8 cellular contexts compared by ENCODE assay signal in the genomic region with DNA sequence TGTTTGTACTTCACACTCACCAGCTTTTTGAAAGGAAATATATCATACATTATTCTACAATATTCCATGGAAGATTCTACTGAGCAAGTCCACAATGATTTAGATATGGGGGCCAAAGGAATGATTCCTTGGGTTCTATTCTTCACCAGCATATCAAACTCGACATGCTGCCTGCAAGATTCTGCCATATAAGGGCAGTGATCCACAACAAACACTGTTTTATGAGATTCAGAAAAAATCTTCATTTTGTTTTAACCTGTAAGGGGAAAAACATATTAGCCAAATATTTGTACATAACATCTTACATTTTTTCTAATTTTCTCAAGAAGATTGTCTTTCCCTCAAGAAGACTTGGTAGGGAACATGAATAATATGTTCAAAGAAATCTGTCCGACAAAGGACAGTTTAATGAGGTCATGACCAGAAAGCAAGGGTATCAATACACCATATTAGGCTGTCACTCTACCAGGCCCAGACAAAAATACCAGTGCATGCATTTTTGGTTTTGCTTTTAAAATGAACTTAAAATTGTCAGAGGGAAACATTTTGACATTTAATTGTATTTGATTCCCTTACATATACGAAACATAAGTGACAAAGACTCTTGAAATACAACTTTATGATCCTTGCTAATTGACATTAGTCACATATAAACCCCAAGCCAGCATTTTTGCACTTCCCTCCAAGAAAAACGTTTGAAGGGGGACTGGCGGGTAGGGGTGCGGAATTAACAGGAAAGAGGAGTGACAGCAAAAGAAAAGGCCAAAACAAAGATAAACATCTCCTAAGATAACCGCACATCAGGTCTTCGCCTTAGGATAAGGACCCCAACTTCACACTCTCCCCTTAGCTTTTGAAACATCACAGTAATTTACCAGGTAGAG. TPM values are rescaled to one million over a fixed set of nuclear protein-coding genes. Genes with fewer than 3 reads are reported as not detected.
A peak's percentile ranks its signal among the peaks of the same experiment; 100 is the strongest.
DNase-seq lines count a peak whose midpoint lies in the region; ATAC-seq and TF ChIP-seq lines count a peak whose summit lies in the region.

No MANE protein-coding gene starts in this region.

- no peaks in the 10 kb centered on the region for H3K9me3 ChIP-seq in CD8-positive, alpha-beta T cell (ENCODE audit: low read length)
- H3K9me3 ChIP-seq in KOPT-K1 (ENCODE audit: insufficient read depth, low read length, poor library complexity, severe bottlenecking) (no peaks in the 10 kb centered on the region), mononuclear cell (ENCODE audit: low read depth, low read length) (no peaks in the 10 kb centered on the region)

- peak overlapping the region; percentile 98 for H3K4me3 Mint-ChIP-seq in CD8-positive, alpha-beta T cell
- peak overlapping the region; percentile 95 to 100 (median 99) for H3K4me3 Mint-ChIP-seq in brain

- no peaks in the 10 kb centered on the region for H3K27me3 ChIP-seq in CD8-positive, alpha-beta T cell (ENCODE audit: insufficient read depth, low read length)
- H3K27me3 ChIP-seq in mononuclear cell (ENCODE audit: insufficient read depth, low read length), result no peaks in the 10 kb centered on the region

- peak overlapping the region; percentile 92 for H3K4me3 ChIP-seq in CD8-positive, alpha-beta T cell (ENCODE audit: low read depth, low read length)
- peak overlapping the region; percentile 98 for H3K4me3 ChIP-seq in mononuclear cell (ENCODE audit: low read length)

- POLR2A ChIA-PET in CD8-positive, alpha-beta T cell (lab: Charles Lee), result interaction anchor here (0.6 to 1.1 kb wide), 2 partner anchors 86 to 105 kb away, joined by 3 read pairs; a partner anchor contains a TSS

- no peaks in the 10 kb centered on the region for H3K9me3 Mint-ChIP-seq in CD8-positive, alpha-beta T cell
- H3K9me3 Mint-ChIP-seq in brain, result peaks cover 0 to 4% (median 0%) of the 10 kb centered on the region in 5 experiments

- no peak for TF ChIP-seq CTCF in CD8-positive, alpha-beta T cell (IDR thresholded peaks at IDR 0.05)
- no peak for TF ChIP-seq CTCF in brain (conservative IDR thresholded peaks at IDR 0.05)

- peak overlapping the region; percentile 89 for H3K27ac ChIP-seq in CD8-positive, alpha-beta T cell (ENCODE audit: low read depth, low read length)
- H3K27ac ChIP-seq in KOPT-K1 (ENCODE audit: low read depth, low read length, poor library complexity, severe bottlenecking), result peak overlapping the region; percentile 87

- intact Hi-C loops in CD8-positive, alpha-beta T cell (cut with DNase I, micrococcal nuclease), result loop anchor here (2.0 to 10.0 kb wide), 7 partner anchors 36 to 1742 kb away; a partner anchor contains a TSS

- DNase-seq in CD8-positive, alpha-beta T cell, result peak in 3 of 7 experiments; percentile 9 to 22 (median 18)
- no peak for DNase-seq in stimulated activated CD4-positive, alpha-beta T cell treated with anti-CD3 and anti-CD28 coated beads, Interleukin-4, amount 100 ng/mL, for 24 hours
- DNase-seq in NCI-H748 treated with DMSO at 0.1 percent for 48 hours (lab: John Stamatoyannopoulos, UW), result no peak

- peak overlapping the region; percentile 97 for H3K27ac Mint-ChIP-seq in CD8-positive, alpha-beta T cell
- peak overlapping the region; percentile 99 to 100 (median 100) for H3K27ac Mint-ChIP-seq in brain

- H3K36me3 Mint-ChIP-seq in CD8-positive, alpha-beta T cell, result peaks cover 41% of the 10 kb centered on the region
- peaks cover 21% of the 10 kb centered on the region for H3K36me3 Mint-ChIP-seq in brain

- peaks cover 34% of the 10 kb centered on the region for H3K4me1 ChIP-seq in CD8-positive, alpha-beta T cell (ENCODE audit: insufficient read depth, low read length)
- H3K4me1 ChIP-seq in mononuclear cell (ENCODE audit: insufficient read depth, low read length), result peaks cover 41% of the 10 kb centered on the region

- H3K4me1 Mint-ChIP-seq in CD8-positive, alpha-beta T cell (ENCODE audit: low read depth), result peaks cover 73% of the 10 kb centered on the region
- H3K4me1 Mint-ChIP-seq in brain, result peaks cover 70% of the 10 kb centered on the region

- no peaks in the 10 kb centered on the region for H3K36me3 ChIP-seq in CD8-positive, alpha-beta T cell (ENCODE audit: insufficient read depth, low read length)
- H3K36me3 ChIP-seq in KOPT-K1 (ENCODE audit: insufficient read depth, low read length), result peaks cover 32% of the 10 kb centered on the region

- ATAC-seq in CD8-positive, alpha-beta T cell, result no peak
- ATAC-seq in HG02852 (IDR thresholded peaks at IDR 0.05; ENCODE audit: unreplicated experiment) (no peak), HG03097 (IDR thresholded peaks at IDR 0.05; ENCODE audit: low FRiP score, unreplicated experiment) (no peak)

- CTCF ChIA-PET in CD8-positive, alpha-beta T cell (lab: Charles Lee), result interaction anchor here (0.8 kb wide), 1 partner anchor 78 kb away, joined by 3 read pairs; no protein-coding TSS in a partner anchor

- H3K27me3 Mint-ChIP-seq in CD8-positive, alpha-beta T cell (ENCODE audit: low read depth), result no peaks in the 10 kb centered on the region
- H3K27me3 Mint-ChIP-seq in brain, result peaks cover 23% of the 10 kb centered on the region

RNA-seq across cellular contexts. Expression of a gene that starts 1.0 kb away (rescaled TPM):
- total RNA-seq in CD8-positive, alpha-beta T cell, result 10 to 100 TPM; 11.8 to 12.1 TPM
- 11.1 TPM for polyA plus RNA-seq in brain (ENCODE audit: insufficient read depth, low read depth, low replicate concordance)
- total RNA-seq in mononuclear cell, result 12.8 TPM

RNA-seq across cellular contexts. Expression of a gene that starts 1.5 kb away (rescaled TPM):
- 10 to 100 TPM; 44.1 to 47.5 TPM for total RNA-seq in CD8-positive, alpha-beta T cell
- polyA plus RNA-seq in brain (ENCODE audit: insufficient read depth, low read depth, low replicate concordance), result 8.7 TPM
- total RNA-seq in mononuclear cell, result 83.7 TPM
